In the genomic region with DNA sequence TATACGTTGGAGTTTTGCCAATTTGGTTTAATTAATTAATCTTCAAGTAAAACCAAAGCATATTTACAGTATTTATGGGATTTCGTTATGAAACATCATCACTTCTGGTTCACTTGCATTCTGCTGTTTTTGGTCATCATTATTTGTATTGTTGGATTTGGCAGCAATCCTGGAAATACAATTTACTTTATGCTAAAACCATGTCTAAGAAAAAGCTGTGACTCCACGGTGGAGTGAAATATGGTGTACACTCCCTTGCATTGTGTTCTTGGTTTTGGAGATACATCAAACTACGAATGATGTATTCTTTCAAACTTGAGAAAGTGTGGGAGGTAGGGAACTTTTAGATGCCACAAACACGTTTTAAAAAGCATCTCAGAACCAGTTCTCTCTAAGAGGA, we compare ENCODE assay signal across 32 cellular contexts.
DNase-seq lines count a peak whose midpoint lies in the region; ATAC-seq, FAIRE-seq and TF ChIP-seq lines count a peak whose summit lies in the region.
"Had no signal": no experiment of that assay in that cellular context is flagged by ENCODE, and none has a peak within 500 bp of the region (broad histone marks: within the 10 kb centered on the region; RNA-seq: fewer than 3 reads in every experiment).

No MANE protein-coding gene starts in this region.

- H3K27me3 ChIP-seq in endothelial cell of umbilical vein (ENCODE audit: control insufficient read depth in 2 of 2, insufficient read depth in 2 of 2, low read length in 2 of 2) (no peaks in the 10 kb centered on the region), SK-N-SH (ENCODE audit: insufficient read depth) (peaks cover 27% of the 10 kb centered on the region)
- H3K27me3 ChIP-seq: body of pancreas, heart left ventricle, neutrophil, Peyer's patch had no signal

- H2AFZ ChIP-seq in endothelial cell of umbilical vein (ENCODE audit: low read depth, low read length) (no peak overlapping the region), SK-N-SH (ENCODE audit: low read depth) (no peak overlapping the region)

- TF ChIP-seq POLR2A in endothelial cell of umbilical vein (IDR thresholded peaks at IDR 0.05; ENCODE audit: low read depth, low read length), result no peak

- H3K9me2 ChIP-seq in SK-N-SH, result no peaks in the 10 kb centered on the region

- H3K4me1 ChIP-seq in endothelial cell of umbilical vein (ENCODE audit: control insufficient read depth, extremely low read depth, insufficient read depth, low read length) (no peaks in the 10 kb centered on the region), SK-N-SH (ENCODE audit: control insufficient read depth in 1 of 2, insufficient read depth in 2 of 2, low read depth in 1 of 2, low read length in 1 of 2) (no peaks in the 10 kb centered on the region)
- H3K4me1 ChIP-seq: body of pancreas, heart left ventricle, Peyer's patch had no signal

- no peak for TF ChIP-seq EP300 in SK-N-SH (IDR thresholded peaks at IDR 0.05; ENCODE audit: borderline replicate concordance in 1 of 2, low read depth in 1 of 2, low read length in 1 of 2)

- WGBS in SK-N-SH (ENCODE audit: low lambda C conversion rate), result 3% methylated on average over 5 of the region's 5 CpGs

- H3K9me1 ChIP-seq in endothelial cell of umbilical vein (replicated peaks; ENCODE audit: control insufficient read depth, extremely low read depth, insufficient read depth, low read length), result no peaks in the 10 kb centered on the region

- H3K36me3 ChIP-seq in endothelial cell of umbilical vein (ENCODE audit: control insufficient read depth in 2 of 2, extremely low read depth in 1 of 2, insufficient read depth in 2 of 2, low read length in 2 of 2) (no peaks in the 10 kb centered on the region), SK-N-SH (replicated peaks in 1 of 2; ENCODE audit: control insufficient read depth in 1 of 2, insufficient read depth in 2 of 2, low read length in 1 of 2) (no peaks in the 10 kb centered on the region)
- H3K36me3 ChIP-seq: heart left ventricle, neutrophil, Peyer's patch, thoracic aorta had no signal

- H4K20me1 ChIP-seq in endothelial cell of umbilical vein (replicated peaks; ENCODE audit: control insufficient read depth, extremely low read depth, insufficient read depth, low read length), result no peaks in the 10 kb centered on the region
- H4K20me1 ChIP-seq in SK-N-SH (ENCODE audit: insufficient read depth), result no peaks in the 10 kb centered on the region

- TF ChIP-seq CTCF in AG10803 (conservative IDR thresholded peaks at IDR 0.05; ENCODE audit: low read length) (no peak), endothelial cell of umbilical vein (IDR thresholded peaks at IDR 0.05; ENCODE audit: extremely low read depth in 1 of 2, insufficient read depth in 1 of 2, low read depth in 1 of 2, low read length in 2 of 2) (no peak), SK-N-SH (IDR thresholded peaks at IDR 0.05) (no peak)

- H3K27ac ChIP-seq in endothelial cell of umbilical vein (ENCODE audit: insufficient read depth, low read depth, low read length) (no peak overlapping the region), SK-N-SH (ENCODE audit: low read depth in 2 of 2, low read length in 1 of 2) (no peak overlapping the region)
- H3K27ac ChIP-seq: body of pancreas, heart left ventricle, HL-60, KMS-11, neutrophil, Peyer's patch, thoracic aorta had no signal

- DNase-seq in AG10803 (ENCODE audit: low read depth) (peak; percentile 49), amniotic stem cell (lab: John Stamatoyannopoulos, UW) (peak; percentile 36), endothelial cell of umbilical vein (ENCODE audit: low read depth, low spot score) (peak; percentile 49), left kidney (ENCODE audit: low read depth, low spot score) (peak; percentile 31), NCI-H2081 (lab: John Stamatoyannopoulos, UW) (no peak), SK-N-SH (no peak)
- DNase-seq in activated naive CD4-positive, alpha-beta T cell treated with anti-CD3 and anti-CD28 coated beads, Interleukin-2, amount 50 U/mL, for 16 hours, result no peak
- DNase-seq: activated CD4-positive, alpha-beta memory T cell treated with anti-CD3 and anti-CD28 coated beads for 36 hours; activated CD4-positive, CD25-positive, alpha-beta regulatory T cell treated with anti-CD3 and anti-CD28 coated beads, Interleukin-2, amount 50 U/mL, for 72 hours; AML-193; body of pancreas; CD4-positive, alpha-beta T cell; foreskin melanocyte; H7; heart left ventricle; kidney; MM.1S; NCI-H1417; NCI-H2029 treated with DMSO at 0.1 percent for 48 hours; NCI-H2227 treated with DMSO at 0.1 percent for 48 hours; NCI-H748 treated with DMSO at 0.1 percent for 48 hours; Peyer's patch; right cardiac atrium; SHP77 treated with DMSO at 0.1 percent for 48 hours; stimulated activated CD8-positive, alpha-beta memory T cell treated with anti-CD3 and anti-CD28 coated beads, Interleukin-4, amount 100 ng/mL, for 48 hours had no signal

- H3K79me2 ChIP-seq in endothelial cell of umbilical vein (ENCODE audit: control insufficient read depth, insufficient read depth, low read length) (no peaks in the 10 kb centered on the region), SK-N-SH (ENCODE audit: insufficient read depth) (no peaks in the 10 kb centered on the region)

- no peak for TF ChIP-seq RAD21 in SK-N-SH (IDR thresholded peaks at IDR 0.05; ENCODE audit: low read length)

- intact Hi-C loops in endothelial cell of umbilical vein (cut with micrococcal nuclease), result no loop called here

- CTCF ChIA-PET in endothelial cell of umbilical vein (lab: Charles Lee) (interaction anchor here (1.7 kb wide), 1 partner anchor 10 kb away, joined by 6 read pairs; no protein-coding TSS in a partner anchor), SK-N-SH (lab: Yijun Ruan, JAX) (no interaction called here)

- POLR2A ChIA-PET in endothelial cell of umbilical vein (lab: Charles Lee), result no interaction called here
- POLR2A ChIA-PET in SK-N-SH (lab: Yijun Ruan, JAX), result no interaction called here

- H3K4me2 ChIP-seq in endothelial cell of umbilical vein (ENCODE audit: insufficient read depth, low read length) (no peak overlapping the region), SK-N-SH (no peak overlapping the region)
- H3K4me2 ChIP-seq: KMS-11 had no signal

- no peaks in the 10 kb centered on the region for H3K9me3 ChIP-seq in endothelial cell of umbilical vein (replicated peaks; ENCODE audit: control insufficient read depth, insufficient read depth, low read length)
- no peaks in the 10 kb centered on the region for H3K9me3 ChIP-seq in SK-N-SH
- H3K9me3 ChIP-seq: body of pancreas, heart left ventricle, neutrophil, Peyer's patch, thoracic aorta had no signal

- no peak overlapping the region for H3K9ac ChIP-seq in endothelial cell of umbilical vein (replicated peaks; ENCODE audit: extremely low read depth, insufficient read depth, low read length)
- no peak overlapping the region for H3K9ac ChIP-seq in SK-N-SH
- H3K9ac ChIP-seq: KMS-11 had no signal

- no peaks in the 10 kb centered on the region for H3F3A ChIP-seq in SK-N-SH (replicated peaks; ENCODE audit: insufficient read depth)

- ATAC-seq in GM19467 (IDR thresholded peaks at IDR 0.05; ENCODE audit: unreplicated experiment), result no peak
- ATAC-seq: body of pancreas, heart left ventricle, right cardiac atrium had no signal

- dilution Hi-C loops in endothelial cell of umbilical vein (cut with MboI; ENCODE audit: extremely low pct_ligation_motif_present, low sequenced_read_pairs), result no loop called here

- H3K4me3 ChIP-seq in AG10803 (ENCODE audit: low read length), result no peak overlapping the region
- no peak overlapping the region for H3K4me3 ChIP-seq in endothelial cell of umbilical vein (replicated peaks in 1 of 3; ENCODE audit: insufficient read depth in 1 of 3, low read depth in 1 of 3, low read length in 3 of 3)
- no peak overlapping the region for H3K4me3 ChIP-seq in SK-N-SH (ENCODE audit: low read depth in 2 of 2, low read length in 1 of 2)
- H3K4me3 ChIP-seq: body of pancreas, heart left ventricle, Peyer's patch, thoracic aorta had no signal

- FAIRE-seq in endothelial cell of umbilical vein (lab: Jason Lieb, UNC), result no peak
- FAIRE-seq: D721Med, GM18507, kidney had no signal

- BruUV-seq in endothelial cell of umbilical vein (replicated peaks; lab: Mats Ljungman, UMichigan), result no TSS peak

TF ChIP-seq in endothelial cell of umbilical vein, 7 proteins besides CTCF, POLR2A, EP300 and RAD21:
- TF ChIP-seq MYC (IDR thresholded peaks at IDR 0.05; ENCODE audit: low read depth, low read length) (no peak), GATA2 (IDR thresholded peaks at IDR 0.05; ENCODE audit: insufficient read depth, insufficient read length, low read depth, low read length) (no peak), POLR2AphosphoS5 (IDR thresholded peaks at IDR 0.05; ENCODE audit: insufficient read depth, low read depth, low read length) (no peak), FOS (IDR thresholded peaks at IDR 0.05; ENCODE audit: borderline replicate concordance, insufficient read depth, low read length) (no peak), JUN (IDR thresholded peaks at IDR 0.05; ENCODE audit: borderline replicate concordance, insufficient read depth, insufficient read length, low read depth) (no peak), EZH2 (IDR thresholded peaks at IDR 0.05; ENCODE audit: borderline replicate concordance, low read depth, low read length, severe bottlenecking) (no peak)
- TF ChIP-seq, protein P1, sequence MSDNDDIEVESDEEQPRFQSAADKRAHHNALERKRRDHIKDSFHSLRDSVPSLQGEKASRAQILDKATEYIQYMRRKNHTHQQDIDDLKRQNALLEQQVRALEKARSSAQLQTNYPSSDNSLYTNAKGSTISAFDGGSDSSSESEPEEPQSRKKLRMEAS (IDR thresholded peaks at IDR 0.05; ENCODE audit: insufficient read depth, insufficient read length), result no peak

TF ChIP-seq in SK-N-SH, 30 proteins besides CTCF, POLR2A, EP300 and RAD21 (continues in another document):
- TF ChIP-seq ELF1 (IDR thresholded peaks at IDR 0.05) (no peak), MXI1 (IDR thresholded peaks at IDR 0.05; ENCODE audit: low read depth, low read length) (no peak), GATA2 (CRISPR knock-in tag; IDR thresholded peaks at IDR 0.05) (no peak), FOSL2 (IDR thresholded peaks at IDR 0.05; ENCODE audit: borderline replicate concordance, low read depth) (no peak), SIN3A (IDR thresholded peaks at IDR 0.05; ENCODE audit: borderline replicate concordance, low read depth, low read length) (no peak), EZH2phosphoT487 (IDR thresholded peaks at IDR 0.05; ENCODE audit: borderline replicate concordance, low read depth) (no peak), YY1 (IDR thresholded peaks at IDR 0.05; ENCODE audit: low read depth) (no peak)
- TF ChIP-seq, protein P2, sequence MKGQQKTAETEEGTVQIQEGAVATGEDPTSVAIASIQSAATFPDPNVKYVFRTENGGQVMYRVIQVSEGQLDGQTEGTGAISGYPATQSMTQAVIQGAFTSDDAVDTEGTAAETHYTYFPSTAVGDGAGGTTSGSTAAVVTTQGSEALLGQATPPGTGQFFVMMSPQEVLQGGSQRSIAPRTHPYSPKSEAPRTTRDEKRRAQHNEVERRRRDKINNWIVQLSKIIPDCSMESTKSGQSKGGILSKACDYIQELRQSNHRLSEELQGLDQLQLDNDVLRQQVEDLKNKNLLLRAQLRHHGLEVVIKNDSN (IDR thresholded peaks at IDR 0.05; ENCODE audit: borderline replicate concordance, low read depth), result no peak

Comparison
In these comparisons a context has a peak if more than half of its experiments do, and no peak if none do; other contexts are left out.
1. DNase-seq: peak in AG10803 (single experiment), amniotic stem cell (single experiment), endothelial cell of umbilical vein (single experiment) and left kidney (single experiment); none in activated naive CD4-positive, alpha-beta T cell treated with anti-CD3 and anti-CD28 coated beads, Interleukin-2, amount 50 U/mL, for 16 hours (single experiment), NCI-H2081 (0 of 2) and SK-N-SH (single experiment).